8 cellular contexts compared by ENCODE assay signal in genomic region chr12:79688376-79689040, GRCh38. TPM values are rescaled to one million over a fixed set of nuclear protein-coding genes. Genes with fewer than 3 reads are reported as not detected.
A peak's percentile ranks its signal among the peaks of the same experiment; 100 is the strongest.
DNase-seq lines count a peak whose midpoint lies in the region; ATAC-seq and TF ChIP-seq lines count a peak whose summit lies in the region.

No MANE protein-coding gene starts in this region.

- H3K27me3 ChIP-seq in heart left ventricle (peaks cover 0 to 44% (median 0%) of the 10 kb centered on the region in 9 donors), SJCRH30 (no peaks in the 10 kb centered on the region), stomach (peaks cover 0 to 22% (median 0%) of the 10 kb centered on the region in 3 donors)

- H3K36me3 ChIP-seq in heart left ventricle (no peaks in the 10 kb centered on the region), SJCRH30 (0 out of 2 replicates have a peak, but pooled peaks cover 2% of the 10 kb centered on the region), stomach (no peaks in the 10 kb centered on the region)

- TF ChIP-seq POLR2A in heart left ventricle (IDR thresholded peaks at IDR 0.05) (no peak), stomach (IDR thresholded peaks at IDR 0.05) (no peak)

- H3K9me3 ChIP-seq in heart left ventricle: no peaks in the 10 kb centered on the region
- no peaks in the 10 kb centered on the region for H3K9me3 ChIP-seq in SJCRH30 (replicated peaks)
- no peaks in the 10 kb centered on the region for H3K9me3 ChIP-seq in stomach

- DNase-seq in heart left ventricle: no peak
- DNase-seq in left ventricle myocardium superior: no peak
- DNase-seq in SJCRH30: peak in 1 of 2 experiments; percentile 2
- DNase-seq in germinal center (ENCODE audit: low spot score): peak; percentile 22
- no peak for DNase-seq in stomach
- no peak for DNase-seq in AG08395 (ENCODE audit: low spot score)
- no peak for DNase-seq in cerebellum (ENCODE audit: low spot score)

- TF ChIP-seq CTCF in heart left ventricle (IDR thresholded peaks at IDR 0.05) (no peak), stomach (IDR thresholded peaks at IDR 0.05) (no peak)

- intact Hi-C loops in heart left ventricle (cut with DNase I) (loop anchor here in 3 of 10 donors (2.0 to 10.0 kb wide), 4 partner anchors 131 to 499 kb away; partner anchors contain the start of gene PPP1R12A (in 1 of the 3)), left ventricle myocardium superior (cut with micrococcal nuclease) (no loop called here), stomach (cut with DNase I; ENCODE audit: low total_unique reads) (no loop called here)

- peaks cover 0 to 30% (median 7%) of the 10 kb centered on the region in 12 donors for H3K4me1 ChIP-seq in heart left ventricle
- 0 out of 2 replicates have a peak, but pooled peaks cover 3% of the 10 kb centered on the region for H3K4me1 ChIP-seq in SJCRH30
- peaks cover 12 to 74% (median 53%) of the 10 kb centered on the region in 4 donors for H3K4me1 ChIP-seq in stomach

- WGBS in heart left ventricle, 4 donors: 52 to 56% (median 54%) methylated on average over 6 of the region's 6 CpGs
- WGBS in stomach, 5 donors: 15 to 38% (median 18%) methylated on average over 6 of the region's 6 CpGs

- H3K4me3 ChIP-seq in heart left ventricle (peak overlapping the region in 10 of 12 donors; percentile 2 to 97 (median 84)), SJCRH30 (peak overlapping the region; percentile 93), stomach (peak overlapping the region; percentile 76 to 95 (median 82))

- no peak for ATAC-seq in heart left ventricle
- ATAC-seq in left ventricle myocardium superior: no peak
- no peak for ATAC-seq in HG03039 (IDR thresholded peaks at IDR 0.05; ENCODE audit: unreplicated experiment)

- TF ChIP-seq EP300 in stomach (IDR thresholded peaks at IDR 0.05): no peak

- H3K27ac ChIP-seq in heart left ventricle: peak overlapping the region in 2 of 12 donors; percentile 76 to 87
- H3K27ac ChIP-seq in SJCRH30: peak overlapping the region; percentile 75
- H3K27ac ChIP-seq in stomach: peak overlapping the region in 4 of 5 donors; percentile 90 to 96 (median 90)

RNA-seq across cellular contexts. Expression of gene PAWR, which starts 2.3 kb away (rescaled TPM):
- total RNA-seq in heart left ventricle (10 to 100 TPM in 6 of 9 donors, 1 to 10 TPM in 3; 4.8 to 29.0 (median 11.4) TPM), left ventricle myocardium superior (17.3 TPM), stomach (100 to 1,000 TPM in 3 of 5 donors, 10 to 100 TPM in 2; 75.6 to 662 (median 391) TPM), cerebellum (16.6 TPM)
- polyA plus RNA-seq in heart left ventricle (1 to 10 TPM; 5.1 to 8.7 TPM), stomach (10 to 100 TPM; 10.1 to 23.3 (median 19.9) TPM)
- 22.5 and 24.9 TPM in 2 replicates for total RNA-seq in SJCRH30 (2014; rRNA removed; shearing (Covaris generic))
